ENCODE assay signal across 29 cellular contexts in the genomic region with DNA sequence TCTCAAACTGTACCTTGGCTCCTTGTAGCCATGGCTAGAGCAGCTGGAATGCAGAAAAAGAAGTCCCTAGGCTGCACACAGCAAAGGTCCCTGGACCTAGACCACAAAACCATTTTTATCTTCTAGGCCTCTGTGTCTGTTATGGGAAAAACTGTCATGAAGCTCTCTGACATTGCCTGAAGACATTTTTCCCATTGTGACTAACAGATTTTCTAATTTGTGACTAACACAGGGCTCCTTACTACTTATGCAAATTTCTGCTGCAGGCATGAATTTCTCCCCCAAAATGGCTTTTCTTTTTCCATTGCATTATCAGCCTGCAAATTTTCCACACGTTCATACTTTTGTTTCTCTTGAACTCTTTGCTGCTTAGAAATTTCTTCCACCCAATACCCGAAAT.
"Had no signal": no experiment of that assay in that cellular context is flagged by ENCODE, and none has a peak within 500 bp of the region (broad histone marks: within the 10 kb centered on the region; RNA-seq: fewer than 3 reads in every experiment).

No MANE protein-coding gene starts in this region.

- H3K4me1 Mint-ChIP-seq: activated CD8-positive, alpha-beta memory T cell treated with anti-CD3 and anti-CD28 coated beads, Interleukin-2, amount 10 ng/mL, durations not matched to agents 7 days and 5 days; brain; central memory CD8-positive, alpha-beta T cell; T-helper 17 cell had no signal

- H3K4me3 Mint-ChIP-seq: activated CD4-positive, alpha-beta memory T cell treated with anti-CD3 and anti-CD28 coated beads for 36 hours; activated CD4-positive, alpha-beta T cell treated with anti-CD3 and anti-CD28 coated beads for 36 hours; activated CD4-positive, alpha-beta T cell treated with anti-CD3 and anti-CD28 coated beads, Interleukin-2, amount 10 ng/mL, durations not matched to agents 24 days and 14 days; activated CD8-positive, alpha-beta memory T cell treated with anti-CD3 and anti-CD28 coated beads, Interleukin-2, amount 10 ng/mL, durations not matched to agents 7 days and 5 days; activated CD8-positive, alpha-beta T cell treated with anti-CD3 and anti-CD28 coated beads, Interleukin-2, amount 10 ng/mL, durations not matched to agents 7 days and 5 days; activated naive CD4-positive, alpha-beta T cell treated with anti-CD3 and anti-CD28 coated beads for 36 hours; activated naive CD8-positive, alpha-beta T cell; activated T-helper 1 cell treated with anti-CD3 and anti-CD28 coated beads, Interleukin-12 subunit alpha, Interleukin-12 subunit beta, Interleukin-2, Interleukin-4 antibody, amounts not matched to agents 30 ng/mL and 10 ng/mL and 1 ng/mL, durations not matched to agents 14 hours and 24 hours and 36 hours; brain; central memory CD8-positive, alpha-beta T cell; dendritic cell treated with granulocyte-macrophage colony-stimulating factor and Interleukin-4, amounts not matched to agents 40 ng/mL and 50 ng/mL, for 4 days; effector memory CD8-positive, alpha-beta T cell; T-helper 17 cell had no signal

- DNase-seq: activated CD4-positive, alpha-beta memory T cell treated with anti-CD3 and anti-CD28 coated beads for 36 hours; activated CD4-positive, alpha-beta T cell treated with anti-CD3 and anti-CD28 coated beads for 36 hours; activated CD4-positive, alpha-beta T cell treated with anti-CD3 and anti-CD28 coated beads, Interleukin-2, amount 10 ng/mL, durations not matched to agents 24 days and 14 days; activated CD4-positive, CD25-positive, alpha-beta regulatory T cell; activated CD4-positive, CD25-positive, alpha-beta regulatory T cell treated with anti-CD3 and anti-CD28 coated beads, Interleukin-2, amount 50 U/mL, for 72 hours; activated CD8-positive, alpha-beta memory T cell treated with anti-CD3 and anti-CD28 coated beads, Interleukin-2, amount 10 ng/mL, durations not matched to agents 7 days and 5 days; activated CD8-positive, alpha-beta memory T cell treated with anti-CD3 and anti-CD28 coated beads, Interleukin-2, amount 50 U/mL, for 4 hours; activated CD8-positive, alpha-beta T cell treated with anti-CD3 and anti-CD28 coated beads, Interleukin-2, amount 10 ng/mL, durations not matched to agents 7 days and 5 days; activated effector memory CD4-positive, alpha-beta T cell treated with anti-CD3 and anti-CD28 coated beads, Interleukin-2, amount 50 U/mL, for 16 hours; activated naive CD4-positive, alpha-beta T cell treated with anti-CD3 and anti-CD28 coated beads for 36 hours; activated T-cell treated with anti-CD3 and anti-CD28 coated beads, Interleukin-2, amount 50 U/mL, for 1 hour; activated T-cell treated with anti-CD3 and anti-CD28 coated beads, Interleukin-2, amount 50 U/mL, for 48 hours; dorsolateral prefrontal cortex; effector memory CD8-positive, alpha-beta T cell; esophagus squamous epithelium; gastrocnemius medialis; glutamatergic neuron; heart left ventricle; T-helper 1 cell; T-helper 17 cell had no signal

- H3K27me3 Mint-ChIP-seq: activated CD4-positive, alpha-beta memory T cell treated with anti-CD3 and anti-CD28 coated beads for 36 hours; activated CD4-positive, alpha-beta T cell treated with anti-CD3 and anti-CD28 coated beads for 36 hours; activated CD4-positive, alpha-beta T cell treated with anti-CD3 and anti-CD28 coated beads, Interleukin-2, amount 10 ng/mL, durations not matched to agents 24 days and 14 days; activated CD8-positive, alpha-beta memory T cell treated with anti-CD3 and anti-CD28 coated beads, Interleukin-2, amount 10 ng/mL, durations not matched to agents 7 days and 5 days; activated naive CD8-positive, alpha-beta T cell; brain; central memory CD8-positive, alpha-beta T cell; dendritic cell treated with granulocyte-macrophage colony-stimulating factor and Interleukin-4, amounts not matched to agents 40 ng/mL and 50 ng/mL, for 4 days; T-helper 17 cell had no signal

- H3K36me3 Mint-ChIP-seq: activated CD4-positive, alpha-beta memory T cell treated with anti-CD3 and anti-CD28 coated beads for 36 hours; activated CD8-positive, alpha-beta memory T cell treated with anti-CD3 and anti-CD28 coated beads, Interleukin-2, amount 10 ng/mL, durations not matched to agents 7 days and 5 days; activated naive CD8-positive, alpha-beta T cell; brain had no signal

- H3K9me3 Mint-ChIP-seq: activated CD4-positive, alpha-beta memory T cell treated with anti-CD3 and anti-CD28 coated beads for 36 hours; activated CD4-positive, alpha-beta T cell treated with anti-CD3 and anti-CD28 coated beads, Interleukin-2, amount 10 ng/mL, durations not matched to agents 24 days and 14 days; activated naive CD4-positive, alpha-beta T cell treated with anti-CD3 and anti-CD28 coated beads for 36 hours; activated T-helper 1 cell treated with anti-CD3 and anti-CD28 coated beads, Interleukin-12 subunit alpha, Interleukin-12 subunit beta, Interleukin-2, Interleukin-4 antibody, amounts not matched to agents 30 ng/mL and 10 ng/mL and 1 ng/mL, durations not matched to agents 14 hours and 24 hours and 36 hours; activated T-helper 2 cell treated with anti-CD3 and anti-CD28 coated beads, Interferon-gamma antibody, Interleukin-2, Interleukin-4, amounts not matched to agents 10 μg/mL and 5 μg/mL and 100 μg/mL, durations not matched to agents 14 hours and 24 hours and 36 hours; brain; central memory CD8-positive, alpha-beta T cell; dendritic cell treated with granulocyte-macrophage colony-stimulating factor and Interleukin-4, amounts not matched to agents 40 ng/mL and 50 ng/mL, for 4 days had no signal

- H3K27ac Mint-ChIP-seq: activated CD4-positive, alpha-beta memory T cell treated with anti-CD3 and anti-CD28 coated beads for 36 hours; activated CD4-positive, alpha-beta T cell treated with anti-CD3 and anti-CD28 coated beads for 36 hours; activated CD4-positive, alpha-beta T cell treated with anti-CD3 and anti-CD28 coated beads, Interleukin-2, amount 10 ng/mL, durations not matched to agents 24 days and 14 days; activated CD8-positive, alpha-beta memory T cell treated with anti-CD3 and anti-CD28 coated beads, Interleukin-2, amount 10 ng/mL, durations not matched to agents 7 days and 5 days; activated CD8-positive, alpha-beta T cell treated with anti-CD3 and anti-CD28 coated beads, Interleukin-2, amount 10 ng/mL, durations not matched to agents 7 days and 5 days; activated naive CD4-positive, alpha-beta T cell treated with anti-CD3 and anti-CD28 coated beads for 36 hours; activated naive CD8-positive, alpha-beta T cell; activated T-helper 1 cell treated with anti-CD3 and anti-CD28 coated beads, Interleukin-12 subunit alpha, Interleukin-12 subunit beta, Interleukin-2, Interleukin-4 antibody, amounts not matched to agents 30 ng/mL and 10 ng/mL and 1 ng/mL, durations not matched to agents 14 hours and 24 hours and 36 hours; activated T-helper 2 cell treated with anti-CD3 and anti-CD28 coated beads, Interferon-gamma antibody, Interleukin-2, Interleukin-4, amounts not matched to agents 10 μg/mL and 5 μg/mL and 100 μg/mL, durations not matched to agents 14 hours and 24 hours and 36 hours; brain; dendritic cell treated with granulocyte-macrophage colony-stimulating factor and Interleukin-4, amounts not matched to agents 40 ng/mL and 50 ng/mL, for 4 days; effector memory CD8-positive, alpha-beta T cell; T-helper 17 cell had no signal

- ATAC-seq: activated CD4-positive, alpha-beta T cell treated with anti-CD3 and anti-CD28 coated beads for 36 hours; activated CD8-positive, alpha-beta memory T cell treated with anti-CD3 and anti-CD28 coated beads, Interleukin-2, amount 10 ng/mL, durations not matched to agents 7 days and 5 days; activated CD8-positive, alpha-beta T cell treated with anti-CD3 and anti-CD28 coated beads, Interleukin-2, amount 10 ng/mL, durations not matched to agents 7 days and 5 days; effector memory CD8-positive, alpha-beta T cell; gastrocnemius medialis; heart left ventricle; T-helper 17 cell had no signal

- H3K4me3 ChIP-seq: ascending aorta, breast epithelium, coronary artery, dorsolateral prefrontal cortex, esophagus squamous epithelium, gastrocnemius medialis, heart left ventricle had no signal
